Comparison of ENCODE assay signal across 16 cellular contexts in the genomic region with DNA sequence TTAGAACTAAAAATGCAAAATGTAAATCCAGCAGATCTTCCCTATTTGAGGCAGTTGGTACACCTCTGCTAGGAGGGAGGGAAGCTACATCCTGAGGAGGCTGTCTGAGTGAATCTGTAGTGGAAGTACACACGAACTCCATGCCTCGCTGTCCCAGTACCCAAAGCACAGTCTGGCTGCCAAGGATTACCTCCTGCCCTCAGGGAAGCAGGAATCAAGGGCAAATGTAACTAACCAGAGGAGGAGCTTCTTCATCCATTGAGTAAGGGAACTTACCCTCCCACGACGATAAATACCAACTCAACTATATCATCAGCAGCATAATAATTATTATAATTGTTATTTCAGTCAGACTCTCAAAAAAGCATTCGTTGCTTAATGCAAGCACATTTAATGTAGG. TPM values are rescaled to one million over a fixed set of nuclear protein-coding genes. Genes with fewer than 3 reads are reported as not detected.
DNase-seq lines count a peak whose midpoint lies in the region; ATAC-seq, FAIRE-seq and TF ChIP-seq lines count a peak whose summit lies in the region.
"Had no signal": no experiment of that assay in that cellular context is flagged by ENCODE, and none has a peak within 500 bp of the region (broad histone marks: within the 10 kb centered on the region; RNA-seq: fewer than 3 reads in every experiment).

No MANE protein-coding gene starts in this region.

- no peaks in the 10 kb centered on the region for H3K9me2 ChIP-seq in PC-3 (replicated peaks; ENCODE audit: low read length)

- no peak overlapping the region for H3K9ac ChIP-seq in PC-3 (ENCODE audit: low read length)
- no peak overlapping the region for H3K9ac ChIP-seq in keratinocyte (ENCODE audit: control insufficient read depth, extremely low read depth, insufficient read depth, low read length)
- H3K9ac ChIP-seq: neural progenitor cell had no signal

- no peak overlapping the region for H2AFZ ChIP-seq in PC-3 (ENCODE audit: low read length)
- peak overlapping the region; percentile 65 for H2AFZ ChIP-seq in keratinocyte (ENCODE audit: control insufficient read depth, low read length)
- H2AFZ ChIP-seq: neural progenitor cell had no signal

- dilution Hi-C loops in keratinocyte (cut with MboI; ENCODE audit: extremely low pct_ligation_motif_present, low sequenced_read_pairs), result no loop called here

- H3K79me2 ChIP-seq in PC-3 (ENCODE audit: low read length) (no peaks in the 10 kb centered on the region), keratinocyte (ENCODE audit: control insufficient read depth, insufficient read depth, low read length) (no peaks in the 10 kb centered on the region)

- H3K4me1 ChIP-seq in PC-3 (ENCODE audit: insufficient read depth, low read length) (peaks cover 38% of the 10 kb centered on the region), keratinocyte (ENCODE audit: control insufficient read depth, extremely low read depth, insufficient read depth, low read length) (peaks cover 30% of the 10 kb centered on the region)
- H3K4me1 ChIP-seq: neural progenitor cell had no signal

- H3K9me1 ChIP-seq in keratinocyte (ENCODE audit: control insufficient read depth, extremely low read depth, insufficient read depth, low read length), result no peaks in the 10 kb centered on the region

- H3K36me3 ChIP-seq in PC-3 (ENCODE audit: low read depth, low read length) (no peaks in the 10 kb centered on the region), keratinocyte (ENCODE audit: control insufficient read depth in 2 of 2, extremely low read depth in 1 of 2, insufficient read depth in 2 of 2, low read length in 2 of 2) (no peaks in the 10 kb centered on the region)
- H3K36me3 ChIP-seq: neural progenitor cell, suprapubic skin had no signal

- peak overlapping the region; percentile 50 for H3K27ac Mint-ChIP-seq in stimulated activated naive CD8-positive, alpha-beta T cell treated with anti-CD3 and anti-CD28 coated beads, Interleukin-15, Interleukin-2, amounts not matched to agents 100 ng/mL and 50 ng/mL, for 24 hours
- H3K27ac Mint-ChIP-seq: activated naive CD4-positive, alpha-beta T cell treated with anti-CD3 and anti-CD28 coated beads, Interleukin-2, amount 10 ng/mL, durations not matched to agents 7 days and 5 days; brain; neural progenitor cell; WTC11 had no signal

- CTCF ChIA-PET in PC-3 (lab: Charles Lee), result no interaction called here

- peaks cover 63% of the 10 kb centered on the region for H3K4me1 Mint-ChIP-seq in stimulated activated naive CD8-positive, alpha-beta T cell treated with anti-CD3 and anti-CD28 coated beads, Interleukin-15, Interleukin-2, amounts not matched to agents 100 ng/mL and 50 ng/mL, for 24 hours (ENCODE audit: low read depth)
- H3K4me1 Mint-ChIP-seq: brain, neural progenitor cell, WTC11 had no signal

- H3K9me3 ChIP-seq in PC-3 (ENCODE audit: low read length) (0 out of 2 replicates have a peak, but pooled peaks cover 5% of the 10 kb centered on the region), keratinocyte (ENCODE audit: control insufficient read depth, low read depth, low read length) (no peaks in the 10 kb centered on the region)
- H3K9me3 ChIP-seq: suprapubic skin had no signal

- H3K4me3 ChIP-seq in PC-3 (ENCODE audit: low read length) (no peak overlapping the region), keratinocyte (ENCODE audit: control insufficient read depth in 2 of 3, extremely low read depth in 1 of 3, insufficient read depth in 2 of 3, low read depth in 1 of 3, low read length in 3 of 3) (no peak overlapping the region)
- H3K4me3 ChIP-seq: neural progenitor cell, suprapubic skin had no signal

- peaks cover 9% of the 10 kb centered on the region for H3K36me3 Mint-ChIP-seq in stimulated activated naive CD8-positive, alpha-beta T cell treated with anti-CD3 and anti-CD28 coated beads, Interleukin-15, Interleukin-2, amounts not matched to agents 100 ng/mL and 50 ng/mL, for 24 hours (ENCODE audit: low read depth)
- H3K36me3 Mint-ChIP-seq: activated naive CD4-positive, alpha-beta T cell treated with anti-CD3 and anti-CD28 coated beads, Interleukin-2, amount 10 ng/mL, durations not matched to agents 7 days and 5 days; brain; neural progenitor cell; WTC11 had no signal

- no peak for DNase-seq in stimulated activated naive CD8-positive, alpha-beta T cell treated with anti-CD3 and anti-CD28 coated beads, Interleukin-15, Interleukin-2, amounts not matched to agents 100 U/mL and 50 U/mL, for 24 hours
- DNase-seq in PC-3, result peak; percentile 49
- no peak for DNase-seq in keratinocyte (ENCODE audit: low read depth, low spot score)
- no peak for DNase-seq in foreskin melanocyte
- DNase-seq: activated naive CD4-positive, alpha-beta T cell treated with anti-CD3 and anti-CD28 coated beads, Interleukin-2, amount 10 ng/mL, durations not matched to agents 7 days and 5 days; dermis blood vessel endothelial cell; DMS 273 treated with DMSO at 0.1 percent for 48 hours; H7; NCI-H526 treated with DMSO at 0.1 percent for 48 hours had no signal

- intact Hi-C loops in PC-3 (cut with micrococcal nuclease), result no loop called here

- H3K27me3 Mint-ChIP-seq in stimulated activated naive CD8-positive, alpha-beta T cell treated with anti-CD3 and anti-CD28 coated beads, Interleukin-15, Interleukin-2, amounts not matched to agents 100 ng/mL and 50 ng/mL, for 24 hours, result no peaks in the 10 kb centered on the region
- H3K27me3 Mint-ChIP-seq: activated naive CD4-positive, alpha-beta T cell treated with anti-CD3 and anti-CD28 coated beads, Interleukin-2, amount 10 ng/mL, durations not matched to agents 7 days and 5 days; brain had no signal

- no peaks in the 10 kb centered on the region for H3K9me3 Mint-ChIP-seq in stimulated activated naive CD8-positive, alpha-beta T cell treated with anti-CD3 and anti-CD28 coated beads, Interleukin-15, Interleukin-2, amounts not matched to agents 100 ng/mL and 50 ng/mL, for 24 hours
- H3K9me3 Mint-ChIP-seq: activated naive CD4-positive, alpha-beta T cell treated with anti-CD3 and anti-CD28 coated beads, Interleukin-2, amount 10 ng/mL, durations not matched to agents 7 days and 5 days; brain; neural progenitor cell; WTC11 had no signal

- TF ChIP-seq CTCF in PC-3 (conservative IDR thresholded peaks at IDR 0.05; ENCODE audit: low read depth, low read length) (no peak), keratinocyte (optimal IDR thresholded peaks at IDR 0.05 in 1 of 3, IDR thresholded peaks at IDR 0.05 in 1 of 3, conservative IDR thresholded peaks at IDR 0.05 in 1 of 3; ENCODE audit: extremely low read depth in 1 of 3, insufficient read depth in 2 of 3, low read length in 3 of 3) (no peak)

- POLR2A ChIA-PET in PC-3 (lab: Charles Lee; ENCODE audit: unreplicated experiment), result no interaction called here

- H3K4me2 ChIP-seq in PC-3 (ENCODE audit: low read length) (no peak overlapping the region), keratinocyte (ENCODE audit: control insufficient read depth, extremely low read depth, insufficient read depth, low read depth, low read length) (peak overlapping the region; percentile 7)
- H3K4me2 ChIP-seq: neural progenitor cell had no signal

- no peak for ATAC-seq in stimulated activated naive CD8-positive, alpha-beta T cell treated with anti-CD3 and anti-CD28 coated beads, Interleukin-15, Interleukin-2, amounts not matched to agents 100 U/mL and 50 U/mL, for 24 hours
- ATAC-seq in PC-3, result no peak
- no peak for ATAC-seq in GM19452 (IDR thresholded peaks at IDR 0.05; ENCODE audit: unreplicated experiment)
- ATAC-seq in HG03280 (IDR thresholded peaks at IDR 0.05; ENCODE audit: unreplicated experiment), result no peak
- ATAC-seq: WTC11 had no signal

- H3K27me3 ChIP-seq in PC-3 (ENCODE audit: low read length), result no peaks in the 10 kb centered on the region
- H3K27me3 ChIP-seq in keratinocyte (ENCODE audit: control insufficient read depth, extremely low read depth, insufficient read depth, low read length), result no peaks in the 10 kb centered on the region
- H3K27me3 ChIP-seq: neural progenitor cell, suprapubic skin had no signal

- H3K4me3 Mint-ChIP-seq in stimulated activated naive CD8-positive, alpha-beta T cell treated with anti-CD3 and anti-CD28 coated beads, Interleukin-15, Interleukin-2, amounts not matched to agents 100 ng/mL and 50 ng/mL, for 24 hours, result peak overlapping the region; percentile 24
- H3K4me3 Mint-ChIP-seq: activated naive CD4-positive, alpha-beta T cell treated with anti-CD3 and anti-CD28 coated beads, Interleukin-2, amount 10 ng/mL, durations not matched to agents 7 days and 5 days; brain; neural progenitor cell; WTC11 had no signal

- peak; percentile 79 for FAIRE-seq in keratinocyte (lab: Jason Lieb, UNC)

- no peaks in the 10 kb centered on the region for H3F3A ChIP-seq in PC-3 (ENCODE audit: low read length, unreplicated experiment)

- H4K20me1 ChIP-seq in PC-3 (ENCODE audit: low read length) (no peaks in the 10 kb centered on the region), keratinocyte (ENCODE audit: control insufficient read depth, extremely low read depth, insufficient read depth, low read length) (no peaks in the 10 kb centered on the region)

- H3K27ac ChIP-seq in PC-3 (ENCODE audit: low read length) (no peak overlapping the region), keratinocyte (ENCODE audit: control insufficient read depth, insufficient read depth, low read length) (no peak overlapping the region)
- H3K27ac ChIP-seq: neural progenitor cell, suprapubic skin had no signal

- BruUV-seq in PC-3 (replicated peaks; lab: Mats Ljungman, UMichigan), result no TSS peak

RNA-seq across cellular contexts. Expression of a gene that starts 2.1 kb away (rescaled TPM):
- 0.22 TPM in 1 of 2 replicates, not detected in the other for total RNA-seq in PC-3 (2014; rRNA removed)
- 1.9 to 5.0 TPM (median 3.3 TPM) in 3 replicates for polyA plus RNA-seq in keratinocyte
- polyA plus RNA-seq in keratinocyte (2011; ENCODE audit: low read depth), result 8.8 TPM
- polyA plus RNA-seq in keratinocyte (2011; cell fraction: cytosol; rRNA removed), result 1.1 and 2.9 TPM in 2 replicates
- 8.6 and 10.2 TPM in 2 replicates for polyA plus RNA-seq in keratinocyte (2011; cell fraction: nucleus; rRNA removed)
- 1.2 and 18.4 TPM in 2 replicates for polyA plus RNA-seq in keratinocyte (2012; ENCODE audit: low replicate concordance)
- polyA minus RNA-seq in keratinocyte, result 1.9 to 3.0 TPM in 2 of 3 replicates, not detected in the other
- polyA minus RNA-seq in keratinocyte (2011; cell fraction: cytosol; rRNA and poly(A)+ RNA removed), result 3.3 TPM
- 4.9 and 6.3 TPM in 2 replicates for polyA minus RNA-seq in keratinocyte (2011; cell fraction: nucleus; rRNA and poly(A)+ RNA removed)
- total RNA-seq: dermis blood vessel endothelial cell, H7, WTC11 had no signal

RNA-seq across cellular contexts. Expression of a gene that starts 40.3 kb away (rescaled TPM):
- 0.11 and 0.29 TPM in 2 replicates for total RNA-seq in PC-3 (2014; rRNA removed)
- polyA plus RNA-seq in keratinocyte, result 0.03 TPM in 2 of 3 replicates, not detected in the other
- polyA plus RNA-seq in keratinocyte (2011; ENCODE audit: low read depth), result not detected
- polyA plus RNA-seq in keratinocyte (2011; cell fraction: cytosol; rRNA removed), result 0.01 and 0.04 TPM in 2 replicates
- polyA plus RNA-seq in keratinocyte (2011; cell fraction: nucleus; rRNA removed), result 0.01 and 0.03 TPM in 2 replicates
- 0.03 TPM in 1 of 2 replicates, not detected in the other for polyA plus RNA-seq in keratinocyte (2012; ENCODE audit: low replicate concordance)
- polyA minus RNA-seq in keratinocyte, result 0.30 TPM in 1 of 3 replicates, not detected in the others
- not detected for polyA minus RNA-seq in keratinocyte (2011; cell fraction: cytosol; rRNA and poly(A)+ RNA removed)
- polyA minus RNA-seq in keratinocyte (2011; cell fraction: nucleus; rRNA and poly(A)+ RNA removed), result 0.16 TPM in 1 of 2 replicates, not detected in the other
